ENCODE assay signal across 8 cellular contexts in the genomic region with DNA sequence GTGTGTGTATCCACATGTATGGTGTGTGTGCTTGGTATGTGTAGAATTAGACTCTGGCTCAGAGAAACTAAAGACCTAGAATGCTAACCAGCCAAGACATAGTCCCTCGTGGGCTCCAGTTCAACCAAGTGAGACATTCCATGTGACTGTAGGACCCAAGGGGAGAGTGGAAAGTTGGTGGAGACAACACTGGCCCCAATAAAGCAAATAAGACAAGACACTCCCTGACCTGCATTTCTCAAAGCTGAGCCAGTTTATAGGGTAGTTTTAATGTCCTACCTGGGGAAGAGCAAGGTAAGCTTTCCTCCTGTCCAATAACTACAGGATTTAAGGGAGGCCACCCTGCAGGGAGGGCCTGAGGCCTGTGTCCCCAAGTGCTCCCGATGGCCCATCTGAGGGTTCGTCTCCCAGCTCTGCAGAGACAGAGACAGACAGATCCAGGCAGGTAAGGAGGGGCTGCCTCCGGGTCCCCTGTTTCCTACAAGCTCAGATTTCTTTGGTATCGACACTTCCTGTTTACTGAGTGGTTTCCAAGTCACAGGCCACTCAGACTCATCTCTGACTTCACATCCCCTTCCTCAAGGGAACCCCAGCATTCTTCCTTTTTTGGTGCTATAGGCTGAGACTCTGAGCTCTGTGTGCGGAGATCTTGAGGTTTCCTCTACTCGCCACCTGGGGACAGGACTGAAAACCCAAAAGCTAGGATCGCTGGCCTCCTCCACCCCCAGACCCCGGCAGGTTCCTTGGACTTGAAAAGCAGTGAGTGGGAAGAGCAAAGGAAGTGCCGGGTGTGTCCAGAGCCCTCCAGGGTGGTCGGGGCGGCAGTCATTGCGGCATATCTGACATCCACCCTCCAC. TPM values are rescaled to one million over a fixed set of nuclear protein-coding genes. Genes with fewer than 3 reads are reported as not detected.
DNase-seq lines count a peak whose midpoint lies in the region; ATAC-seq and TF ChIP-seq lines count a peak whose summit lies in the region.

No MANE protein-coding gene starts in this region.

- H3K27me3 ChIP-seq in GM06990 (replicated peaks; ENCODE audit: control insufficient read depth, insufficient read depth, low read length) (no peaks in the 10 kb centered on the region), testis (no peaks in the 10 kb centered on the region)

- H3K9me3 ChIP-seq in testis = no peaks in the 10 kb centered on the region

- no peak for TF ChIP-seq RAD21 in Ishikawa (IDR thresholded peaks at IDR 0.05; ENCODE audit: low read depth)

- H3K4me3 ChIP-seq in GM06990 (replicated peaks; ENCODE audit: low read depth, low read length) = peak overlapping the region; percentile 65
- no peak overlapping the region for H3K4me3 ChIP-seq in testis

- peak; percentile 47 for ATAC-seq in GM21447 (IDR thresholded peaks at IDR 0.05; ENCODE audit: unreplicated experiment)
- peak; percentile 60 for ATAC-seq in left colon

- H3K4me1 ChIP-seq in testis = peaks cover 44% of the 10 kb centered on the region

- intact Hi-C loops in left colon (cut with DNase I, micrococcal nuclease) = no loop called here
- intact Hi-C loops in testis (cut with DNase I; ENCODE audit: low total_unique reads) = no loop called here

- peak overlapping the region; percentile 73 to 86 for H3K27ac ChIP-seq in testis

- TF ChIP-seq EP300 in Ishikawa (IDR thresholded peaks at IDR 0.05; ENCODE audit: borderline replicate concordance) = no peak

- 38 to 58% methylated on average over 12 to 13 of the region's 13 CpGs for WGBS in testis, 2 donors

- TF ChIP-seq POLR2A in testis (IDR thresholded peaks at IDR 0.05) = no peak

- H3K36me3 ChIP-seq in GM06990 (ENCODE audit: control insufficient read depth, insufficient read depth, low read length) (no peaks in the 10 kb centered on the region), testis (ENCODE audit: low read depth, missing control alignments) (no peaks in the 10 kb centered on the region)

- TF ChIP-seq CTCF in GM06990 (IDR thresholded peaks at IDR 0.05; ENCODE audit: insufficient read depth, low read length, poor library complexity, severe bottlenecking) (no peak), testis (IDR thresholded peaks at IDR 0.05) (no peak)

- DNase-seq in GM06990 (ENCODE audit: extremely low read depth, insufficient read length) = no peak
- peak; percentile 31 for DNase-seq in activated T-helper 9 cell treated with anti-CD3 and anti-CD28 coated beads, Interleukin-2, amount 50 U/mL, for 16 hours (ENCODE audit: low read depth)
- DNase-seq in left colon = peak in 1 of 2 donors; percentile 32
- DNase-seq in testis = peak; percentile 41
- DNase-seq in hepatic stellate cell (ENCODE audit: low spot score) = no peak
- DNase-seq in superior temporal gyrus (ENCODE audit: extremely low spot score) = no peak

TF ChIP-seq in Ishikawa, 13 proteins besides CTCF, POLR2A, EP300 and RAD21:
- TF ChIP-seq TEAD4 (IDR thresholded peaks at IDR 0.05) = no peak
- TF ChIP-seq, protein P1, sequence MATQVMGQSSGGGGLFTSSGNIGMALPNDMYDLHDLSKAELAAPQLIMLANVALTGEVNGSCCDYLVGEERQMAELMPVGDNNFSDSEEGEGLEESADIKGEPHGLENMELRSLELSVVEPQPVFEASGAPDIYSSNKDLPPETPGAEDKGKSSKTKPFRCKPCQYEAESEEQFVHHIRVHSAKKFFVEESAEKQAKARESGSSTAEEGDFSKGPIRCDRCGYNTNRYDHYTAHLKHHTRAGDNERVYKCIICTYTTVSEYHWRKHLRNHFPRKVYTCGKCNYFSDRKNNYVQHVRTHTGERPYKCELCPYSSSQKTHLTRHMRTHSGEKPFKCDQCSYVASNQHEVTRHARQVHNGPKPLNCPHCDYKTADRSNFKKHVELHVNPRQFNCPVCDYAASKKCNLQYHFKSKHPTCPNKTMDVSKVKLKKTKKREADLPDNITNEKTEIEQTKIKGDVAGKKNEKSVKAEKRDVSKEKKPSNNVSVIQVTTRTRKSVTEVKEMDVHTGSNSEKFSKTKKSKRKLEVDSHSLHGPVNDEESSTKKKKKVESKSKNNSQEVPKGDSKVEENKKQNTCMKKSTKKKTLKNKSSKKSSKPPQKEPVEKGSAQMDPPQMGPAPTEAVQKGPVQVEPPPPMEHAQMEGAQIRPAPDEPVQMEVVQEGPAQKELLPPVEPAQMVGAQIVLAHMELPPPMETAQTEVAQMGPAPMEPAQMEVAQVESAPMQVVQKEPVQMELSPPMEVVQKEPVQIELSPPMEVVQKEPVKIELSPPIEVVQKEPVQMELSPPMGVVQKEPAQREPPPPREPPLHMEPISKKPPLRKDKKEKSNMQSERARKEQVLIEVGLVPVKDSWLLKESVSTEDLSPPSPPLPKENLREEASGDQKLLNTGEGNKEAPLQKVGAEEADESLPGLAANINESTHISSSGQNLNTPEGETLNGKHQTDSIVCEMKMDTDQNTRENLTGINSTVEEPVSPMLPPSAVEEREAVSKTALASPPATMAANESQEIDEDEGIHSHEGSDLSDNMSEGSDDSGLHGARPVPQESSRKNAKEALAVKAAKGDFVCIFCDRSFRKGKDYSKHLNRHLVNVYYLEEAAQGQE (IDR thresholded peaks at IDR 0.05; ENCODE audit: low read depth) = peak; percentile 1; the same call in 1 of the 2 replicates

RNA-seq across cellular contexts. Expression of a gene that starts 9.3 kb away (rescaled TPM):
- total RNA-seq in left colon (1 to 10 TPM; 1.9 to 5.9 TPM), testis (10 to 100 TPM; 67.8 to 82.9 TPM)
- polyA plus RNA-seq in testis (ENCODE audit: insufficient read depth, low read depth, low replicate concordance) = 54.8 TPM

Comparison
In these comparisons a context has a peak if more than half of its experiments do, and no peak if none do; other contexts are left out.
1. DNase-seq: peak in activated T-helper 9 cell treated with anti-CD3 and anti-CD28 coated beads, Interleukin-2, amount 50 U/mL, for 16 hours (single experiment) and testis (single experiment); none in GM06990 (single experiment), hepatic stellate cell (single experiment) and superior temporal gyrus (single experiment).
2. RNA of a gene that starts 9.3 kb away (total RNA-seq): 67.8 to 82.9 TPM in testis; 1.9 to 5.9 TPM in left colon; every median in the first group is over 4 times any median in the second.